Comparison of ENCODE assay signal across 8 cellular contexts in genomic region chr1:207321045-207321789, GRCh38. TPM values are rescaled to one million over a fixed set of nuclear protein-coding genes. Genes with fewer than 3 reads are reported as not detected.
DNase-seq lines count a peak whose midpoint lies in the region; ATAC-seq and TF ChIP-seq lines count a peak whose summit lies in the region.

Gene CD55 (plus strand): TSS chr1:207321678. CDS start chr1:207321766, 88 bp downstream.

- H3K36me3 ChIP-seq in osteoblast (ENCODE audit: insufficient read depth, low read length) (no peaks in the 10 kb centered on the region), thoracic aorta (no peaks in the 10 kb centered on the region)

- H3K36me3 Mint-ChIP-seq in activated naive CD8-positive, alpha-beta T cell treated with anti-CD3 and anti-CD28 coated beads for 36 hours = peaks cover 27% of the 10 kb centered on the region

- H2AFZ ChIP-seq in osteoblast (ENCODE audit: low read length) = peak within 1 kb of the TSS; percentile 95

- peak within 1 kb of the TSS; percentile 76 for H3K4me3 ChIP-seq in GM08714 (ENCODE audit: low read length)
- H3K4me3 ChIP-seq in osteoblast (ENCODE audit: insufficient read depth, low read length) = peak within 1 kb of the TSS; percentile 85
- H3K4me3 ChIP-seq in thoracic aorta = peak within 1 kb of the TSS; percentile 76

- TF ChIP-seq CTCF in osteoblast (IDR thresholded peaks at IDR 0.05; ENCODE audit: extremely low read depth, low read depth, low read length) = no peak
- no peak for TF ChIP-seq CTCF in thoracic aorta (IDR thresholded peaks at IDR 0.05)

- H3K4me1 Mint-ChIP-seq in activated naive CD8-positive, alpha-beta T cell treated with anti-CD3 and anti-CD28 coated beads for 36 hours = peaks cover 21% of the 10 kb centered on the region

- H3K27ac ChIP-seq in osteoblast (ENCODE audit: low read depth, low read length) (peak within 1 kb of the TSS; percentile 65), thoracic aorta (peak within 1 kb of the TSS; percentile 64 to 81)

- H3K9me3 ChIP-seq in osteoblast (ENCODE audit: low read depth, low read length) = no peaks in the 10 kb centered on the region
- no peaks in the 10 kb centered on the region for H3K9me3 ChIP-seq in thoracic aorta

- DNase-seq in HEK293T (ENCODE audit: extremely low spot score) (peak; percentile 88), MV-4-11 (lab: John Stamatoyannopoulos, UW) (peak; percentile 99), SKM-1 treated with dmso at 0.1 percent for 144 hours (lab: John Stamatoyannopoulos, UW; ENCODE audit: unreplicated experiment) (peak; percentile 99), glomerular visceral epithelial cell (ENCODE audit: extremely low spot score) (peak; percentile 98), osteoblast (ENCODE audit: insufficient read length, low spot score, missing footprints) (peak; percentile 91), thoracic aorta (ENCODE audit: low spot score) (peak; percentile 94)
- peak; percentile 98 for DNase-seq in activated naive CD8-positive, alpha-beta T cell treated with anti-CD3 and anti-CD28 coated beads for 36 hours

- H3K27me3 Mint-ChIP-seq in activated naive CD8-positive, alpha-beta T cell treated with anti-CD3 and anti-CD28 coated beads for 36 hours = peaks cover 4% of the 10 kb centered on the region

- H3K4me1 ChIP-seq in osteoblast (ENCODE audit: insufficient read depth, low read length) (peaks cover 10% of the 10 kb centered on the region), thoracic aorta (ENCODE audit: control insufficient read depth in 1 of 2, low read depth in 2 of 2) (peaks cover 6 to 9% of the 10 kb centered on the region in 2 donors)

- no peaks in the 10 kb centered on the region for H4K20me1 ChIP-seq in osteoblast (ENCODE audit: insufficient read depth, low read length)

- peak within 1 kb of the TSS; percentile 99 for H3K27ac Mint-ChIP-seq in activated naive CD8-positive, alpha-beta T cell treated with anti-CD3 and anti-CD28 coated beads for 36 hours

- H3K9me3 Mint-ChIP-seq in activated naive CD8-positive, alpha-beta T cell treated with anti-CD3 and anti-CD28 coated beads for 36 hours = no peaks in the 10 kb centered on the region

- peak; percentile 89 for ATAC-seq in thoracic aorta (ENCODE audit: insufficient number of reproducible peaks, low FRiP score, low read depth)

- H3K27me3 ChIP-seq in osteoblast (ENCODE audit: insufficient read depth, low read length) (peaks cover 3% of the 10 kb centered on the region), thoracic aorta (replicated peaks; ENCODE audit: insufficient read depth) (no peaks in the 10 kb centered on the region)

- peak within 1 kb of the TSS; percentile 92 for H3K4me3 Mint-ChIP-seq in activated naive CD8-positive, alpha-beta T cell treated with anti-CD3 and anti-CD28 coated beads for 36 hours

- POLR2A ChIA-PET in HEK293T (lab: Yijun Ruan, JAX) = interaction anchor here (0.9 to 2.0 kb wide), 6 partner anchors 9 to 237 kb away, joined by 3 to 6 read pairs (median 4); no protein-coding TSS in a partner anchor

- H3K4me2 ChIP-seq in osteoblast (ENCODE audit: insufficient read depth, low read length) = peak within 1 kb of the TSS; percentile 95

- no peaks in the 10 kb centered on the region for H3K79me2 ChIP-seq in osteoblast (ENCODE audit: insufficient read depth, low read length)

- CTCF ChIA-PET in HEK293T (lab: Yijun Ruan, JAX) = interaction anchor here (1.0 kb wide), 1 partner anchor 34 kb away, joined by 3 read pairs; no protein-coding TSS in a partner anchor

TF ChIP-seq in HEK293T, 16 proteins besides CTCF, POLR2A, EP300 and RAD21:
- TF ChIP-seq SUZ12 (IDR thresholded peaks at IDR 0.05) (no peak), FOXM1 (IDR thresholded peaks at IDR 0.05; ENCODE audit: borderline replicate concordance) (no peak), FOXA1 (IDR thresholded peaks at IDR 0.05) (no peak), ARNT (IDR thresholded peaks at IDR 0.05) (no peak), SP1 (IDR thresholded peaks at IDR 0.05) (no peak), BHLHE40 (IDR thresholded peaks at IDR 0.05; ENCODE audit: borderline replicate concordance) (no peak), NFRKB (IDR thresholded peaks at IDR 0.05) (no peak), TARDBP (IDR thresholded peaks at IDR 0.05) (no peak), FOXK2 (IDR thresholded peaks at IDR 0.05) (peak; percentile 66; the same call in 1 of the 2 replicates), ELF4 (IDR thresholded peaks at IDR 0.05) (no peak; the same call in 1 of the 2 replicates), L3MBTL2 (conservative IDR thresholded peaks at IDR 0.05) (peak; percentile 83), LEF1 (IDR thresholded peaks at IDR 0.05; ENCODE audit: borderline replicate concordance) (no peak), CTBP1 (IDR thresholded peaks at IDR 0.05; ENCODE audit: borderline replicate concordance) (peak; percentile 24; the same call in 1 of the 2 replicates), HDGF (IDR thresholded peaks at IDR 0.05; ENCODE audit: borderline replicate concordance) (no peak), ZNF384 (IDR thresholded peaks at IDR 0.05) (no peak), PKNOX1 (IDR thresholded peaks at IDR 0.05) (no peak)
TF ChIP-seq in HEK293T: peak in this region for 3.

RNA-seq across cellular contexts. Expression of gene CD55, which starts in this region (rescaled TPM):
- 10 to 100 TPM; 84.0 to 84.1 TPM for total RNA-seq in activated naive CD8-positive, alpha-beta T cell treated with anti-CD3 and anti-CD28 coated beads for 36 hours
- total RNA-seq in osteoblast (5.6 and 9.0 TPM in 2 replicates), thoracic aorta (100 to 1,000 TPM in 1 of 2 donors, 10 to 100 TPM in 1; 72.6 to 109 TPM)

Comparison
In these comparisons a context has a peak if more than half of its experiments do, and no peak if none do; other contexts are left out.
1. Peak in every context shown above with its lines: DNase-seq, ATAC-seq, H3K4me3 ChIP-seq and H3K27ac ChIP-seq.